16 cellular contexts compared by ENCODE assay signal in genomic region chr19:19165396-19165795, GRCh38. TPM values are rescaled to one million over a fixed set of nuclear protein-coding genes. Genes with fewer than 3 reads are reported as not detected.
A peak's percentile ranks its signal among the peaks of the same experiment; 100 is the strongest.
DNase-seq lines count a peak whose midpoint lies in the region; ATAC-seq, FAIRE-seq and TF ChIP-seq lines count a peak whose summit lies in the region.
"Had no signal": no experiment of that assay in that cellular context is flagged by ENCODE, and none has a peak within 500 bp of the region (broad histone marks: within the 10 kb centered on the region; RNA-seq: fewer than 3 reads in every experiment).

No MANE protein-coding gene starts in this region.

- TF ChIP-seq EP300 in H1 (IDR thresholded peaks at IDR 0.05; ENCODE audit: borderline replicate concordance in 1 of 2, low read depth in 2 of 2, low read length in 2 of 2): no peak

- BruUV-seq in OCI-LY7 (replicated peaks; lab: Mats Ljungman, UMichigan): no TSS peak

- H4K20me1 ChIP-seq in OCI-LY7 (ENCODE audit: insufficient read depth, low read length): peaks cover 12% of the 10 kb centered on the region; the same call in 1 of the 2 replicates
- peaks cover 0 to 5% of the 10 kb centered on the region in 2 experiments for H4K20me1 ChIP-seq in H1 (replicated peaks in 1 of 2; ENCODE audit: control insufficient read depth in 1 of 2, insufficient read depth in 2 of 2, low read length in 2 of 2)

- no peak overlapping the region for H2BK20ac ChIP-seq in H1 (ENCODE audit: low read length)

- H3K23me2 ChIP-seq in H1 (ENCODE audit: low read depth, low read length): peaks cover 8% of the 10 kb centered on the region; the same call in 1 of the 2 replicates

- peak overlapping the region; percentile 100 for H3K4me2 ChIP-seq in OCI-LY7 (ENCODE audit: low read length)
- no peak overlapping the region for H3K4me2 ChIP-seq in H1 (ENCODE audit: insufficient read depth in 1 of 2, low read depth in 2 of 2, low read length in 2 of 2)
- H3K4me2 ChIP-seq: BLaER1 had no signal

- H2BK12ac ChIP-seq in H1 (ENCODE audit: low read depth, low read length): 0 out of 2 replicates have a peak overlapping the region, but pooled peaks have one; percentile 17

- peaks cover 4% of the 10 kb centered on the region for H3K36me3 Mint-ChIP-seq in T-helper 1 cell treated with Interleukin-12 subunit alpha and Interleukin-12 subunit beta and Interleukin-4 antibody, amounts not matched to agents 30 μg/mL and 1 μg/mL, for 36 hours (ENCODE audit: low read depth)
- peaks cover 2% of the 10 kb centered on the region for H3K36me3 Mint-ChIP-seq in activated CD4-positive, alpha-beta T cell treated with anti-CD3 and anti-CD28 coated beads, Interleukin-2, amount 10 ng/mL, durations not matched to agents 24 days and 14 days (ENCODE audit: low read depth)
- H3K36me3 Mint-ChIP-seq: CD4-positive, CD25-positive, alpha-beta regulatory T cell had no signal

- no peak overlapping the region for H3K14ac ChIP-seq in H1 (ENCODE audit: insufficient read length)

- no peak for TF ChIP-seq POLR2A in H1 (IDR thresholded peaks at IDR 0.05; ENCODE audit: control extremely low read depth in 1 of 2, low read depth in 2 of 2, low read length in 2 of 2)

- H3K27ac ChIP-seq in OCI-LY7 (ENCODE audit: low read depth, low read length, poor library complexity, severe bottlenecking) (peak overlapping the region; percentile 98), H1 (ENCODE audit: low read depth, low read length) (no peak overlapping the region)
- H3K27ac ChIP-seq: 22Rv1, BLaER1, HL-60 had no signal

- WGBS in H1 (ENCODE audit: extremely low coverage in 1 of 2, insufficient coverage in 1 of 2, insufficient read length in 1 of 2, insufficient replicate concordance in 2 of 2, low coverage in 1 of 2, low lambda C conversion rate in 2 of 2, missing lambda C conversion rate in 1 of 2), 2 experiments: 91% methylated on average over 1 of the region's 1 CpG; no CpG with 5 or more reads in 1 of the 2 experiments

- H3K36me3 ChIP-seq in OCI-LY7 (ENCODE audit: insufficient read depth, low read length): peaks cover 79% of the 10 kb centered on the region
- no peaks in the 10 kb centered on the region for H3K36me3 ChIP-seq in H1 (ENCODE audit: control insufficient read depth in 2 of 4, insufficient read depth in 4 of 4, low read length in 3 of 4)

- TF ChIP-seq CTCF in OCI-LY7 (conservative IDR thresholded peaks at IDR 0.05; ENCODE audit: low read length): no peak
- no peak for TF ChIP-seq CTCF in H1 (IDR thresholded peaks at IDR 0.05; ENCODE audit: control extremely low read depth in 1 of 3, insufficient read depth in 1 of 3, low read depth in 1 of 3, low read length in 3 of 3)
- TF ChIP-seq CTCF in omental fat pad (IDR thresholded peaks at IDR 0.05): no peak

- H3K4me3 Mint-ChIP-seq in T-helper 1 cell treated with Interleukin-12 subunit alpha and Interleukin-12 subunit beta and Interleukin-4 antibody, amounts not matched to agents 30 μg/mL and 1 μg/mL, for 36 hours: no peak overlapping the region
- no peak overlapping the region for H3K4me3 Mint-ChIP-seq in activated CD4-positive, alpha-beta T cell treated with anti-CD3 and anti-CD28 coated beads, Interleukin-2, amount 10 ng/mL, durations not matched to agents 24 days and 14 days
- H3K4me3 Mint-ChIP-seq: CD4-positive, CD25-positive, alpha-beta regulatory T cell had no signal

- no peaks in the 10 kb centered on the region for H3K27me3 Mint-ChIP-seq in T-helper 1 cell treated with Interleukin-12 subunit alpha and Interleukin-12 subunit beta and Interleukin-4 antibody, amounts not matched to agents 30 μg/mL and 1 μg/mL, for 36 hours (ENCODE audit: low read depth)
- no peaks in the 10 kb centered on the region for H3K27me3 Mint-ChIP-seq in activated CD4-positive, alpha-beta T cell treated with anti-CD3 and anti-CD28 coated beads, Interleukin-2, amount 10 ng/mL, durations not matched to agents 24 days and 14 days
- H3K27me3 Mint-ChIP-seq: CD4-positive, CD25-positive, alpha-beta regulatory T cell had no signal

- H3K56ac ChIP-seq in H1 (replicated peaks; ENCODE audit: insufficient read length, low read depth, low read length): no peak overlapping the region

- no peak overlapping the region for H2BK15ac ChIP-seq in H1 (ENCODE audit: low read length)

- H3K23ac ChIP-seq in H1 (ENCODE audit: insufficient read length): no peak overlapping the region

- peak overlapping the region; percentile 59 for H3K27ac Mint-ChIP-seq in T-helper 1 cell treated with Interleukin-12 subunit alpha and Interleukin-12 subunit beta and Interleukin-4 antibody, amounts not matched to agents 30 μg/mL and 1 μg/mL, for 36 hours
- H3K27ac Mint-ChIP-seq in activated CD4-positive, alpha-beta T cell treated with anti-CD3 and anti-CD28 coated beads, Interleukin-2, amount 10 ng/mL, durations not matched to agents 24 days and 14 days: no peak overlapping the region

- ATAC-seq in omental fat pad (ENCODE audit: low FRiP score): no peak
- ATAC-seq: GM12878 had no signal

- peaks cover 2 to 16% (median 11%) of the 10 kb centered on the region in 4 experiments for H3K27me3 ChIP-seq in H1 (replicated peaks in 1 of 4; ENCODE audit: control insufficient read depth in 3 of 4, extremely low read depth in 1 of 4, insufficient read depth in 3 of 4, low read length in 3 of 4)
- H3K27me3 ChIP-seq: BLaER1 had no signal

- H2BK120ac ChIP-seq in H1 (replicated peaks; ENCODE audit: low read depth, low read length): no peak overlapping the region

- H3K4me3 ChIP-seq in OCI-LY7 (ENCODE audit: low read depth, low read length, poor library complexity, severe bottlenecking): peak overlapping the region; percentile 93
- no peak overlapping the region for H3K4me3 ChIP-seq in H1 (ENCODE audit: extremely low read depth in 1 of 4, insufficient read depth in 2 of 4, low read depth in 3 of 4, low read length in 4 of 4)
- H3K4me3 ChIP-seq: BLaER1, GM12878 had no signal

- no peak overlapping the region for H2AFZ ChIP-seq in OCI-LY7 (ENCODE audit: low read length)
- no peak overlapping the region for H2AFZ ChIP-seq in H1 (ENCODE audit: low read length)

- no peak overlapping the region for H3K9ac ChIP-seq in H1 (replicated peaks in 1 of 4; ENCODE audit: extremely low read depth in 1 of 4, low read depth in 3 of 4, low read length in 3 of 4)
- H3K9ac ChIP-seq: BLaER1 had no signal

- no peak overlapping the region for H4K8ac ChIP-seq in H1 (ENCODE audit: extremely low read depth, insufficient read depth, low read length)

- H3K79me2 ChIP-seq in OCI-LY7 (ENCODE audit: insufficient read depth, low read depth, low read length) (peaks cover 92% of the 10 kb centered on the region), H1 (ENCODE audit: control insufficient read depth in 1 of 2, insufficient read depth in 2 of 2, low read length in 2 of 2) (no peaks in the 10 kb centered on the region)

- FAIRE-seq in H1 (lab: Jason Lieb, UNC): no peak
- FAIRE-seq: GM12878 had no signal

- DNase-seq in T-helper 1 cell (no peak), OCI-LY7 (ENCODE audit: low spot score) (no peak), H1 (ENCODE audit: low read depth in 1 of 2, low spot score in 2 of 2) (no peak), COLO829 (ENCODE audit: low spot score) (no peak), omental fat pad (ENCODE audit: low spot score) (no peak)
- no peak for DNase-seq in activated CD4-positive, alpha-beta T cell treated with anti-CD3 and anti-CD28 coated beads, Interleukin-2, amount 10 ng/mL, durations not matched to agents 24 days and 14 days
- DNase-seq: Calu3; CD4-positive, CD25-positive, alpha-beta regulatory T cell; DMS 273 treated with DMSO at 0.1 percent for 48 hours; HCEC 1CT; KBM-7 had no signal

- H3K79me1 ChIP-seq in H1 (ENCODE audit: low read depth, low read length): no peaks in the 10 kb centered on the region

- H3K4me1 ChIP-seq in OCI-LY7 (ENCODE audit: insufficient read depth, low read length, poor library complexity, severe bottlenecking) (peaks cover 72% of the 10 kb centered on the region), H1 (replicated peaks in 1 of 4; ENCODE audit: control insufficient read depth in 3 of 4, insufficient read depth in 4 of 4, low read length in 3 of 4) (peaks cover 0 to 9% (median 7%) of the 10 kb centered on the region in 4 experiments; a peak in 4 of 7 replicates)

- no peak overlapping the region for H2BK5ac ChIP-seq in H1 (ENCODE audit: low read depth, low read length)

- H2AK5ac ChIP-seq in H1 (ENCODE audit: low read depth, low read length): no peak overlapping the region

- intact Hi-C loops in OCI-LY7 (cut with micrococcal nuclease; ENCODE audit: unreplicated experiment): loop anchor here (10.0 kb wide), 2 partner anchors 499 to 641 kb away; partner anchors contain the start of genes ATP13A1, ELL and ZNF101
- intact Hi-C loops in activated CD4-positive, alpha-beta T cell treated with anti-CD3 and anti-CD28 coated beads, Interleukin-2, amount 10 ng/mL, durations not matched to agents 24 days and 14 days (cut with micrococcal nuclease): no loop called here

- H4K91ac ChIP-seq in H1 (replicated peaks; ENCODE audit: insufficient read length, low read length): no peak overlapping the region

- no peak overlapping the region for H3K18ac ChIP-seq in H1 (ENCODE audit: extremely low read depth, low read length)

- H3K9me2 ChIP-seq in OCI-LY7 (ENCODE audit: insufficient read depth, low read length): no peaks in the 10 kb centered on the region

- H3K9me3 Mint-ChIP-seq in T-helper 1 cell treated with Interleukin-12 subunit alpha and Interleukin-12 subunit beta and Interleukin-4 antibody, amounts not matched to agents 30 μg/mL and 1 μg/mL, for 36 hours: no peaks in the 10 kb centered on the region
- no peaks in the 10 kb centered on the region for H3K9me3 Mint-ChIP-seq in activated CD4-positive, alpha-beta T cell treated with anti-CD3 and anti-CD28 coated beads, Interleukin-2, amount 10 ng/mL, durations not matched to agents 24 days and 14 days
- H3K9me3 Mint-ChIP-seq: CD4-positive, CD25-positive, alpha-beta regulatory T cell had no signal

- CTCF ChIA-PET in OCI-LY7 (lab: Charles Lee; ENCODE audit: unreplicated experiment): no interaction called here
- CTCF ChIA-PET in H1 (lab: Charles Lee; ENCODE audit: partially characterized antibody): interaction anchor here (0.6 to 1.0 kb wide), 2 partner anchors 40 to 49 kb away, joined by 3 read pairs; no protein-coding TSS in a partner anchor

- H3K4me1 Mint-ChIP-seq in T-helper 1 cell treated with Interleukin-12 subunit alpha and Interleukin-12 subunit beta and Interleukin-4 antibody, amounts not matched to agents 30 μg/mL and 1 μg/mL, for 36 hours (ENCODE audit: low read depth): peaks cover 9% of the 10 kb centered on the region
- peaks cover 5% of the 10 kb centered on the region for H3K4me1 Mint-ChIP-seq in activated CD4-positive, alpha-beta T cell treated with anti-CD3 and anti-CD28 coated beads, Interleukin-2, amount 10 ng/mL, durations not matched to agents 24 days and 14 days

- no peak for TF ChIP-seq RAD21 in H1 (IDR thresholded peaks at IDR 0.05 in 1 of 2, conservative IDR thresholded peaks at IDR 0.05 in 1 of 2; ENCODE audit: low read depth in 2 of 2, low read length in 2 of 2)

- H4K5ac ChIP-seq in H1 (ENCODE audit: insufficient read length, low read depth, low read length): no peak overlapping the region

- POLR2A ChIA-PET in OCI-LY7 (lab: Charles Lee): interaction anchor here (1.3 kb wide), 1 partner anchor 10 kb away, joined by 4 read pairs; no protein-coding TSS in a partner anchor
- POLR2A ChIA-PET in H1 (lab: Charles Lee; ENCODE audit: partially characterized antibody): interaction anchor here (1.0 kb wide), 1 partner anchor 9 kb away, joined by 3 read pairs; no protein-coding TSS in a partner anchor

- H3K9me3 ChIP-seq in OCI-LY7 (ENCODE audit: low read length): no peaks in the 10 kb centered on the region
- H3K9me3 ChIP-seq in H1 (ENCODE audit: insufficient read depth in 2 of 2, low read depth in 1 of 2, low read length in 1 of 2): no peaks in the 10 kb centered on the region
- H3K9me3 ChIP-seq: BLaER1 had no signal

- H3K4ac ChIP-seq in H1 (replicated peaks; ENCODE audit: insufficient read length, low read depth, low read length): no peak overlapping the region

RNA-seq across cellular contexts. Expression of gene MEF2B, which starts 4.7 kb away (rescaled TPM):
- total RNA-seq in OCI-LY7 (2014; rRNA removed; shearing (Covaris generic)): 175 and 201 TPM in 2 replicates
- total RNA-seq in OCI-LY7 (2022) (295 and 304 TPM in 2 replicates), omental fat pad (under 1 TPM in 1 of 4 donors, not detected in 3; 0.28 TPM)
- 2.8 and 4.1 TPM in 2 replicates for total RNA-seq in H1 (2021; fragmentation: NEBNext Ultra II Directional; extraction: Animal tissue kit (Norgen Biotek cat#: 25700))
- 3.7 and 17.8 TPM in 2 replicates for polyA plus RNA-seq in H1 (2011; rRNA removed)
- 8.9 TPM for polyA plus RNA-seq in H1 (2011; cell fraction: cytosol; rRNA removed)
- polyA plus RNA-seq in H1 (2011; cell fraction: nucleus; rRNA removed): 17.1 TPM
- polyA plus RNA-seq in H1 (2012, experiment 1 of 2): 1.4 to 2.8 TPM (median 1.6 TPM) in 4 replicates
- 1.7 TPM for polyA plus RNA-seq in H1 (2012, experiment 2 of 2)
- 1.1 TPM for polyA plus RNA-seq in H1 (2013, experiment 1 of 2)
- 1.5 TPM for polyA plus RNA-seq in H1 (2013, experiment 2 of 2)
- 0.76 and 2.1 TPM in 2 replicates for polyA minus RNA-seq in H1 (2011; rRNA and poly(A)+ RNA removed)
- polyA minus RNA-seq in H1 (2011; cell fraction: cytosol; rRNA and poly(A)+ RNA removed): not detected
- 1.4 TPM for polyA minus RNA-seq in H1 (2011; cell fraction: nucleus; rRNA and poly(A)+ RNA removed)
- total RNA-seq in activated CD4-positive, alpha-beta T cell treated with anti-CD3 and anti-CD28 coated beads, Interleukin-2, amount 10 ng/mL, durations not matched to agents 24 days and 14 days: 2.9 and 3.0 TPM in 2 replicates

RNA-seq across cellular contexts. Expression of gene BORCS8, which starts 26.6 kb away (rescaled TPM):
- 31.0 and 39.8 TPM in 2 replicates for total RNA-seq in OCI-LY7 (2014; rRNA removed; shearing (Covaris generic))
- total RNA-seq in OCI-LY7 (2022) (35.2 and 40.2 TPM in 2 replicates), omental fat pad (10 to 100 TPM; 16.8 to 29.8 (median 19.9) TPM)
- 15.9 and 20.9 TPM in 2 replicates for total RNA-seq in H1 (2021; fragmentation: NEBNext Ultra II Directional; extraction: Animal tissue kit (Norgen Biotek cat#: 25700))
- polyA plus RNA-seq in H1 (2011; rRNA removed): 15.0 and 22.9 TPM in 2 replicates
- polyA plus RNA-seq in H1 (2011; cell fraction: cytosol; rRNA removed): 15.4 TPM
- polyA plus RNA-seq in H1 (2011; cell fraction: nucleus; rRNA removed): 24.2 TPM
- polyA plus RNA-seq in H1 (2012, experiment 1 of 2): 11.8 to 16.6 TPM (median 13.8 TPM) in 4 replicates
- polyA plus RNA-seq in H1 (2012, experiment 2 of 2): 10.5 TPM
- 13.4 TPM for polyA plus RNA-seq in H1 (2013, experiment 1 of 2)
- 13.0 TPM for polyA plus RNA-seq in H1 (2013, experiment 2 of 2)
- 10.8 and 12.8 TPM in 2 replicates for polyA minus RNA-seq in H1 (2011; rRNA and poly(A)+ RNA removed)
- polyA minus RNA-seq in H1 (2011; cell fraction: cytosol; rRNA and poly(A)+ RNA removed): 4.4 TPM
- 12.4 TPM for polyA minus RNA-seq in H1 (2011; cell fraction: nucleus; rRNA and poly(A)+ RNA removed)
- total RNA-seq in activated CD4-positive, alpha-beta T cell treated with anti-CD3 and anti-CD28 coated beads, Interleukin-2, amount 10 ng/mL, durations not matched to agents 24 days and 14 days: 34.8 and 38.9 TPM in 2 replicates

RNA-seq across cellular contexts. Expression of gene RFXANK, which starts 26.7 kb away (rescaled TPM):
- 103 and 105 TPM in 2 replicates for total RNA-seq in OCI-LY7 (2014; rRNA removed; shearing (Covaris generic))
- total RNA-seq in OCI-LY7 (2022): 114 and 115 TPM in 2 replicates
- total RNA-seq in H1 (2021; fragmentation: NEBNext Ultra II Directional; extraction: Animal tissue kit (Norgen Biotek cat#: 25700)): 72.9 and 77.7 TPM in 2 replicates
- polyA plus RNA-seq in H1 (2011; rRNA removed): 87.5 and 105 TPM in 2 replicates
- polyA plus RNA-seq in H1 (2011; cell fraction: cytosol; rRNA removed): 84.1 TPM
- 140 TPM for polyA plus RNA-seq in H1 (2011; cell fraction: nucleus; rRNA removed)
- polyA plus RNA-seq in H1 (2012, experiment 1 of 2): 71.3 to 123 TPM (median 104 TPM) in 4 replicates
- polyA plus RNA-seq in H1 (2012, experiment 2 of 2): 156 TPM
- 97.6 TPM for polyA plus RNA-seq in H1 (2013, experiment 1 of 2)
- 103 TPM for polyA plus RNA-seq in H1 (2013, experiment 2 of 2)
- 29.0 and 36.8 TPM in 2 replicates for polyA minus RNA-seq in H1 (2011; rRNA and poly(A)+ RNA removed)
- polyA minus RNA-seq in H1 (2011; cell fraction: cytosol; rRNA and poly(A)+ RNA removed): 32.7 TPM
- 47.1 TPM for polyA minus RNA-seq in H1 (2011; cell fraction: nucleus; rRNA and poly(A)+ RNA removed)
- total RNA-seq in omental fat pad: 10 to 100 TPM; 31.2 to 46.8 (median 42.3) TPM
- total RNA-seq in activated CD4-positive, alpha-beta T cell treated with anti-CD3 and anti-CD28 coated beads, Interleukin-2, amount 10 ng/mL, durations not matched to agents 24 days and 14 days: 111 and 113 TPM in 2 replicates

RNA-seq across cellular contexts. Expression of gene TMEM161A, which starts 27.1 kb away (rescaled TPM):
- total RNA-seq in OCI-LY7 (2014; rRNA removed; shearing (Covaris generic)): 28.4 and 31.2 TPM in 2 replicates
- total RNA-seq in OCI-LY7 (2022) (38.1 and 40.5 TPM in 2 replicates), omental fat pad (10 to 100 TPM; 12.0 to 16.8 (median 15.8) TPM)
- total RNA-seq in H1 (2021; fragmentation: NEBNext Ultra II Directional; extraction: Animal tissue kit (Norgen Biotek cat#: 25700)): 41.9 and 47.8 TPM in 2 replicates
- 103 and 153 TPM in 2 replicates for polyA plus RNA-seq in H1 (2011; rRNA removed)
- polyA plus RNA-seq in H1 (2011; cell fraction: cytosol; rRNA removed): 80.8 TPM
- polyA plus RNA-seq in H1 (2011; cell fraction: nucleus; rRNA removed): 202 TPM
- polyA plus RNA-seq in H1 (2012, experiment 1 of 2): 26.3 to 50.2 TPM (median 47.7 TPM) in 4 replicates
- polyA plus RNA-seq in H1 (2012, experiment 2 of 2): 46.4 TPM
- 62.3 TPM for polyA plus RNA-seq in H1 (2013, experiment 1 of 2)
- 53.9 TPM for polyA plus RNA-seq in H1 (2013, experiment 2 of 2)
- 46.0 and 81.2 TPM in 2 replicates for polyA minus RNA-seq in H1 (2011; rRNA and poly(A)+ RNA removed)
- polyA minus RNA-seq in H1 (2011; cell fraction: cytosol; rRNA and poly(A)+ RNA removed): 40.2 TPM
- polyA minus RNA-seq in H1 (2011; cell fraction: nucleus; rRNA and poly(A)+ RNA removed): 34.3 TPM
- 40.7 and 44.1 TPM in 2 replicates for total RNA-seq in activated CD4-positive, alpha-beta T cell treated with anti-CD3 and anti-CD28 coated beads, Interleukin-2, amount 10 ng/mL, durations not matched to agents 24 days and 14 days

RNA-seq across cellular contexts. Expression of gene NR2C2AP, which starts 37.8 kb away (rescaled TPM):
- total RNA-seq in OCI-LY7 (2014; rRNA removed; shearing (Covaris generic)): 28.6 and 29.7 TPM in 2 replicates
- 21.2 and 27.3 TPM in 2 replicates for total RNA-seq in OCI-LY7 (2022)
- 20.5 and 24.9 TPM in 2 replicates for total RNA-seq in H1 (2021; fragmentation: NEBNext Ultra II Directional; extraction: Animal tissue kit (Norgen Biotek cat#: 25700))
- 16.4 TPM in 2 replicates for polyA plus RNA-seq in H1 (2011; rRNA removed)
- polyA plus RNA-seq in H1 (2011; cell fraction: cytosol; rRNA removed): 20.5 TPM
- 26.2 TPM for polyA plus RNA-seq in H1 (2011; cell fraction: nucleus; rRNA removed)
- 18.7 to 25.9 TPM (median 23.8 TPM) in 4 replicates for polyA plus RNA-seq in H1 (2012, experiment 1 of 2)
- polyA plus RNA-seq in H1 (2012, experiment 2 of 2): 27.7 TPM
- 13.6 TPM for polyA plus RNA-seq in H1 (2013, experiment 1 of 2)
- polyA plus RNA-seq in H1 (2013, experiment 2 of 2): 13.5 TPM
- 11.5 and 12.5 TPM in 2 replicates for polyA minus RNA-seq in H1 (2011; rRNA and poly(A)+ RNA removed)
- 4.9 TPM for polyA minus RNA-seq in H1 (2011; cell fraction: cytosol; rRNA and poly(A)+ RNA removed)
- 7.6 TPM for polyA minus RNA-seq in H1 (2011; cell fraction: nucleus; rRNA and poly(A)+ RNA removed)
- 10 to 100 TPM in 3 of 4 donors, 1 to 10 TPM in 1; 7.9 to 22.9 (median 15.7) TPM for total RNA-seq in omental fat pad
- 48.3 and 52.3 TPM in 2 replicates for total RNA-seq in activated CD4-positive, alpha-beta T cell treated with anti-CD3 and anti-CD28 coated beads, Interleukin-2, amount 10 ng/mL, durations not matched to agents 24 days and 14 days

Comparison
In these comparisons a context has a peak if more than half of its experiments do, and no peak if none do; other contexts are left out.
1. RNA of gene MEF2B, which starts 4.7 kb away (total RNA-seq): 175 to 304 TPM in OCI-LY7; 2.9 to 3.0 TPM in activated CD4-positive, alpha-beta T cell treated with anti-CD3 and anti-CD28 coated beads, Interleukin-2, amount 10 ng/mL, durations not matched to agents 24 days and 14 days, 2.8 to 4.1 TPM in H1 and 0.28 TPM in omental fat pad; every median in the first group is over 10 times any median in the second.